Comparison of ENCODE assay signal across 13 cellular contexts in the genomic region with DNA sequence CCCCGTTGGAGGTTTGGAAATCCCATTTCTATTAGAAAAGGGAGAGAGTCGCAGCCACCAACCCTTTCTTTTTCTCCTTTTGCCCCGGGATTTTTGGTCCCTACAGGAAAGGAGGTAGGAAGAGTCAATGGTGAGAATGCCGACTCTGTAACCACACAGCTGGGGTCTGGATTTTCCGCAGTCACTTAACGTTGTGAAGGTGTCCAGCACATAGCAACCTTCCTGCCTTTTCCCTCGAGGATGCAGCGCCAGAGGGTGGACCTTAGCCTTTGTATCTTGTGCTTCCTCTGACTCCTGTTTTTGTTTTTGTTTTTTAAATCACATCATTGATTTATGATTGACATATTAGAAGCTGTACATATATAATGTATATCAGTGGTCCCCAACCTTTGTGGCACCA.
"Had no signal": no experiment of that assay in that cellular context is flagged by ENCODE, and none has a peak within 500 bp of the region (broad histone marks: within the 10 kb centered on the region; RNA-seq: fewer than 3 reads in every experiment).

No MANE protein-coding gene starts in this region.

- DNase-seq: activated CD4-positive, alpha-beta T cell treated with anti-CD3 and anti-CD28 coated beads, Interleukin-2, amount 50 U/mL, for 48 hours; activated naive CD4-positive, alpha-beta T cell treated with anti-CD3 and anti-CD28 coated beads, Interleukin-2, amount 50 U/mL, for 16 hours; brain microvascular endothelial cell; effector memory CD8-positive, alpha-beta T cell; foreskin melanocyte; stimulated activated CD4-positive, alpha-beta T cell treated with anti-CD3 and anti-CD28 coated beads, Interleukin-15, amount 100 ng/mL, for 24 hours; stimulated activated CD4-positive, alpha-beta T cell treated with anti-CD3 and anti-CD28 coated beads, Interleukin-4, amount 100 ng/mL, for 1 hour; stimulated activated naive CD4-positive, alpha-beta T cell treated with Interleukin-2 at 50 U/mL for 16 hours; testis had no signal

- H3K27me3 ChIP-seq: brain microvascular endothelial cell, testis, upper lobe of right lung had no signal

- H3K27ac Mint-ChIP-seq: effector memory CD8-positive, alpha-beta T cell had no signal

- H3K36me3 ChIP-seq: brain microvascular endothelial cell, neutrophil, upper lobe of right lung had no signal

- H3K9me3 ChIP-seq: neutrophil, testis, upper lobe of right lung had no signal

- H3K27ac ChIP-seq: brain microvascular endothelial cell, epithelial cell of prostate, neutrophil, testis, upper lobe of right lung had no signal

- ATAC-seq: effector memory CD8-positive, alpha-beta T cell had no signal

- H3K4me1 ChIP-seq: testis, upper lobe of right lung had no signal

- H3K9me3 Mint-ChIP-seq: dendritic cell treated with granulocyte-macrophage colony-stimulating factor and Interleukin-4, amounts not matched to agents 40 ng/mL and 50 ng/mL, for 4 days; effector memory CD8-positive, alpha-beta T cell had no signal
